Comparison of ENCODE assay signal across 1 cellular context in genomic region chr2:152175368-152176112, GRCh38.
A peak's percentile ranks its signal among the peaks of the same experiment; 100 is the strongest.
TF ChIP-seq lines count a peak whose summit lies in the region.

STAM2 (minus strand) TSS chr2:152175763; CDS start chr2:152175642, 121 bp downstream.

TF ChIP-seq in HepG2, 621 proteins besides CTCF, POLR2A, EP300 and RAD21 (continued from another document and continues in another):
- peak; percentile 97 for TF ChIP-seq ZNF816 (CRISPR knock-in tag; IDR thresholded peaks at IDR 0.05; ENCODE audit: borderline replicate concordance)
- TF ChIP-seq ZEB1 (IDR thresholded peaks at IDR 0.05; ENCODE audit: insufficient replicate concordance, low read depth) = no peak
- no peak for TF ChIP-seq ZKSCAN5 (CRISPR knock-in tag; IDR thresholded peaks at IDR 0.05)
- TF ChIP-seq MEIS1 (CRISPR knock-in tag; IDR thresholded peaks at IDR 0.05; ENCODE audit: borderline replicate concordance) = no peak
- no peak for TF ChIP-seq RARG (CRISPR knock-in tag; IDR thresholded peaks at IDR 0.05; ENCODE audit: low read depth)
- TF ChIP-seq TBX3 (IDR thresholded peaks at IDR 0.05; ENCODE audit: borderline replicate concordance) = no peak; the same call in 1 of the 2 replicates
- TF ChIP-seq, protein P1, sequence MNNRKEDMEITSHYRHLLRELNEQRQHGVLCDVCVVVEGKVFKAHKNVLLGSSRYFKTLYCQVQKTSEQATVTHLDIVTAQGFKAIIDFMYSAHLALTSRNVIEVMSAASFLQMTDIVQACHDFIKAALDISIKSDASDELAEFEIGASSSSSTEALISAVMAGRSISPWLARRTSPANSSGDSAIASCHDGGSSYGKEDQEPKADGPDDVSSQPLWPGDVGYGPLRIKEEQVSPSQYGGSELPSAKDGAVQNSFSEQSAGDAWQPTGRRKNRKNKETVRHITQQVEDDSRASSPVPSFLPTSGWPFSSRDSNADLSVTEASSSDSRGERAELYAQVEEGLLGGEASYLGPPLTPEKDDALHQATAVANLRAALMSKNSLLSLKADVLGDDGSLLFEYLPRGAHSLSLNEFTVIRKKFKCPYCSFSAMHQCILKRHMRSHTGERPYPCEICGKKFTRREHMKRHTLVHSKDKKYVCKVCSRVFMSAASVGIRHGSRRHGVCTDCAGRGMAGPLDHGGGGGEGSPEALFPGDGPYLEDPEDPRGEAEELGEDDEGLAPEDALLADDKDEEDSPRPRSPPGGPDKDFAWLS (CRISPR knock-in tag; IDR thresholded peaks at IDR 0.05; ENCODE audit: borderline replicate concordance) = no peak
- peak; percentile 77; the same call in 1 of the 2 replicates for TF ChIP-seq MED1 (CRISPR knock-in tag; IDR thresholded peaks at IDR 0.05)
- TF ChIP-seq HCFC1 (IDR thresholded peaks at IDR 0.05; ENCODE audit: low read depth, low read length) = no peak; the same call in none of the 2 replicates
- TF ChIP-seq CBX5 (CRISPR knock-in tag; IDR thresholded peaks at IDR 0.05; ENCODE audit: borderline replicate concordance) = peak; percentile 85
- TF ChIP-seq EEA1 (CRISPR knock-in tag; IDR thresholded peaks at IDR 0.05; ENCODE audit: borderline replicate concordance) = peak; percentile 85
- no peak for TF ChIP-seq ZNF879 (CRISPR knock-in tag; IDR thresholded peaks at IDR 0.05)
- TF ChIP-seq, protein P2, sequence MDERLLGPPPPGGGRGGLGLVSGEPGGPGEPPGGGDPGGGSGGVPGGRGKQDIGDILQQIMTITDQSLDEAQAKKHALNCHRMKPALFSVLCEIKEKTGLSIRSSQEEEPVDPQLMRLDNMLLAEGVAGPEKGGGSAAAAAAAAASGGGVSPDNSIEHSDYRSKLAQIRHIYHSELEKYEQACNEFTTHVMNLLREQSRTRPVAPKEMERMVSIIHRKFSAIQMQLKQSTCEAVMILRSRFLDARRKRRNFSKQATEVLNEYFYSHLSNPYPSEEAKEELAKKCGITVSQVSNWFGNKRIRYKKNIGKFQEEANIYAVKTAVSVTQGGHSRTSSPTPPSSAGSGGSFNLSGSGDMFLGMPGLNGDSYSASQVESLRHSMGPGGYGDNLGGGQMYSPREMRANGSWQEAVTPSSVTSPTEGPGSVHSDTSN (CRISPR knock-in tag; IDR thresholded peaks at IDR 0.05) = no peak
- TF ChIP-seq ZNF839 (CRISPR knock-in tag; IDR thresholded peaks at IDR 0.05; ENCODE audit: borderline replicate concordance) = peak; percentile 96; the same call in 1 of the 2 replicates
- TF ChIP-seq NCOR1 (IDR thresholded peaks at IDR 0.05; ENCODE audit: borderline replicate concordance, low read length) = peak; percentile 69; the same call in 1 of the 2 replicates
- TF ChIP-seq, protein P3, sequence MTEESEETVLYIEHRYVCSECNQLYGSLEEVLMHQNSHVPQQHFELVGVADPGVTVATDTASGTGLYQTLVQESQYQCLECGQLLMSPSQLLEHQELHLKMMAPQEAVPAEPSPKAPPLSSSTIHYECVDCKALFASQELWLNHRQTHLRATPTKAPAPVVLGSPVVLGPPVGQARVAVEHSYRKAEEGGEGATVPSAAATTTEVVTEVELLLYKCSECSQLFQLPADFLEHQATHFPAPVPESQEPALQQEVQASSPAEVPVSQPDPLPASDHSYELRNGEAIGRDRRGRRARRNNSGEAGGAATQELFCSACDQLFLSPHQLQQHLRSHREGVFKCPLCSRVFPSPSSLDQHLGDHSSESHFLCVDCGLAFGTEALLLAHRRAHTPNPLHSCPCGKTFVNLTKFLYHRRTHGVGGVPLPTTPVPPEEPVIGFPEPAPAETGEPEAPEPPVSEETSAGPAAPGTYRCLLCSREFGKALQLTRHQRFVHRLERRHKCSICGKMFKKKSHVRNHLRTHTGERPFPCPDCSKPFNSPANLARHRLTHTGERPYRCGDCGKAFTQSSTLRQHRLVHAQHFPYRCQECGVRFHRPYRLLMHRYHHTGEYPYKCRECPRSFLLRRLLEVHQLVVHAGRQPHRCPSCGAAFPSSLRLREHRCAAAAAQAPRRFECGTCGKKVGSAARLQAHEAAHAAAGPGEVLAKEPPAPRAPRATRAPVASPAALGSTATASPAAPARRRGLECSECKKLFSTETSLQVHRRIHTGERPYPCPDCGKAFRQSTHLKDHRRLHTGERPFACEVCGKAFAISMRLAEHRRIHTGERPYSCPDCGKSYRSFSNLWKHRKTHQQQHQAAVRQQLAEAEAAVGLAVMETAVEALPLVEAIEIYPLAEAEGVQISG (CRISPR knock-in tag; IDR thresholded peaks at IDR 0.05) = peak; percentile 92
- peak; percentile 77; the same call in 1 of the 2 replicates for TF ChIP-seq MXD4 (CRISPR knock-in tag; IDR thresholded peaks at IDR 0.05)
- no peak for TF ChIP-seq ZNF496 (CRISPR knock-in tag; IDR thresholded peaks at IDR 0.05; ENCODE audit: insufficient replicate concordance)
- TF ChIP-seq ZNF552 (CRISPR knock-in tag; IDR thresholded peaks at IDR 0.05; ENCODE audit: borderline replicate concordance) = peak; percentile 50; the same call in 1 of the 2 replicates
- TF ChIP-seq, protein P4, sequence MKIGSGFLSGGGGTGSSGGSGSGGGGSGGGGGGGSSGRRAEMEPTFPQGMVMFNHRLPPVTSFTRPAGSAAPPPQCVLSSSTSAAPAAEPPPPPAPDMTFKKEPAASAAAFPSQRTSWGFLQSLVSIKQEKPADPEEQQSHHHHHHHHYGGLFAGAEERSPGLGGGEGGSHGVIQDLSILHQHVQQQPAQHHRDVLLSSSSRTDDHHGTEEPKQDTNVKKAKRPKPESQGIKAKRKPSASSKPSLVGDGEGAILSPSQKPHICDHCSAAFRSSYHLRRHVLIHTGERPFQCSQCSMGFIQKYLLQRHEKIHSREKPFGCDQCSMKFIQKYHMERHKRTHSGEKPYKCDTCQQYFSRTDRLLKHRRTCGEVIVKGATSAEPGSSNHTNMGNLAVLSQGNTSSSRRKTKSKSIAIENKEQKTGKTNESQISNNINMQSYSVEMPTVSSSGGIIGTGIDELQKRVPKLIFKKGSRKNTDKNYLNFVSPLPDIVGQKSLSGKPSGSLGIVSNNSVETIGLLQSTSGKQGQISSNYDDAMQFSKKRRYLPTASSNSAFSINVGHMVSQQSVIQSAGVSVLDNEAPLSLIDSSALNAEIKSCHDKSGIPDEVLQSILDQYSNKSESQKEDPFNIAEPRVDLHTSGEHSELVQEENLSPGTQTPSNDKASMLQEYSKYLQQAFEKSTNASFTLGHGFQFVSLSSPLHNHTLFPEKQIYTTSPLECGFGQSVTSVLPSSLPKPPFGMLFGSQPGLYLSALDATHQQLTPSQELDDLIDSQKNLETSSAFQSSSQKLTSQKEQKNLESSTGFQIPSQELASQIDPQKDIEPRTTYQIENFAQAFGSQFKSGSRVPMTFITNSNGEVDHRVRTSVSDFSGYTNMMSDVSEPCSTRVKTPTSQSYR (CRISPR knock-in tag; IDR thresholded peaks at IDR 0.05; ENCODE audit: borderline replicate concordance) = no peak
- no peak; the same call in 1 of the 2 replicates for TF ChIP-seq ZHX1 (CRISPR knock-in tag; IDR thresholded peaks at IDR 0.05; ENCODE audit: low read depth)
- 0 out of 2 replicates have a peak, but pooled peaks have one; percentile 21 for TF ChIP-seq ZBTB21 (CRISPR knock-in tag; IDR thresholded peaks at IDR 0.05)
- peak; percentile 83 for TF ChIP-seq FOXK1 (CRISPR knock-in tag; IDR thresholded peaks at IDR 0.05; ENCODE audit: borderline replicate concordance, low read depth)
- no peak; the same call in 1 of the 2 replicates for TF ChIP-seq ARID2 (CRISPR knock-in tag; IDR thresholded peaks at IDR 0.05; ENCODE audit: borderline replicate concordance)
- TF ChIP-seq, protein P5, sequence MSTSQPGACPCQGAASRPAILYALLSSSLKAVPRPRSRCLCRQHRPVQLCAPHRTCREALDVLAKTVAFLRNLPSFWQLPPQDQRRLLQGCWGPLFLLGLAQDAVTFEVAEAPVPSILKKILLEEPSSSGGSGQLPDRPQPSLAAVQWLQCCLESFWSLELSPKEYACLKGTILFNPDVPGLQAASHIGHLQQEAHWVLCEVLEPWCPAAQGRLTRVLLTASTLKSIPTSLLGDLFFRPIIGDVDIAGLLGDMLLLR (CRISPR knock-in tag; IDR thresholded peaks at IDR 0.05) = peak; percentile 74; the same call in 1 of the 2 replicates
- TF ChIP-seq ZSCAN31 (CRISPR knock-in tag; IDR thresholded peaks at IDR 0.05; ENCODE audit: low read depth) = peak; percentile 93; the same call in 1 of the 2 replicates
- TF ChIP-seq ZNF7 (CRISPR knock-in tag; IDR thresholded peaks at IDR 0.05) = no peak
- TF ChIP-seq ZNF44 (CRISPR knock-in tag; IDR thresholded peaks at IDR 0.05) = peak; percentile 88; the same call in 1 of the 2 replicates
- TF ChIP-seq TOE1 (CRISPR knock-in tag; IDR thresholded peaks at IDR 0.05) = peak; percentile 77; the same call in 1 of the 2 replicates
- no peak; the same call in 1 of the 2 replicates for TF ChIP-seq SP5 (CRISPR knock-in tag; IDR thresholded peaks at IDR 0.05; ENCODE audit: borderline replicate concordance, low read depth)
- TF ChIP-seq ZNF101 (CRISPR knock-in tag; IDR thresholded peaks at IDR 0.05; ENCODE audit: borderline replicate concordance, low read depth) = no peak
- TF ChIP-seq NFE2 (CRISPR knock-in tag; IDR thresholded peaks at IDR 0.05) = no peak
- no peak for TF ChIP-seq ZNF609 (CRISPR knock-in tag; IDR thresholded peaks at IDR 0.05; ENCODE audit: borderline replicate concordance)
- TF ChIP-seq RBM39 (IDR thresholded peaks at IDR 0.05; ENCODE audit: low read depth, low read length, poor library complexity, severe bottlenecking) = peak; percentile 92
- TF ChIP-seq HNRNPUL1 (IDR thresholded peaks at IDR 0.05; ENCODE audit: low read depth, low read length) = peak; percentile 57; the same call in 1 of the 2 replicates
- TF ChIP-seq, protein P6, sequence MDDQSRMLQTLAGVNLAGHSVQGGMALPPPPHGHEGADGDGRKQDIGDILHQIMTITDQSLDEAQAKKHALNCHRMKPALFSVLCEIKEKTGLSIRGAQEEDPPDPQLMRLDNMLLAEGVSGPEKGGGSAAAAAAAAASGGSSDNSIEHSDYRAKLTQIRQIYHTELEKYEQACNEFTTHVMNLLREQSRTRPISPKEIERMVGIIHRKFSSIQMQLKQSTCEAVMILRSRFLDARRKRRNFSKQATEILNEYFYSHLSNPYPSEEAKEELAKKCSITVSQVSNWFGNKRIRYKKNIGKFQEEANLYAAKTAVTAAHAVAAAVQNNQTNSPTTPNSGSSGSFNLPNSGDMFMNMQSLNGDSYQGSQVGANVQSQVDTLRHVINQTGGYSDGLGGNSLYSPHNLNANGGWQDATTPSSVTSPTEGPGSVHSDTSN (CRISPR knock-in tag; IDR thresholded peaks at IDR 0.05; ENCODE audit: borderline replicate concordance) = peak; percentile 75; the same call in 1 of the 2 replicates
- no peak for TF ChIP-seq SYNCRIP (IDR thresholded peaks at IDR 0.05; ENCODE audit: insufficient read depth, low read depth, low read length)
- TF ChIP-seq, protein P7, sequence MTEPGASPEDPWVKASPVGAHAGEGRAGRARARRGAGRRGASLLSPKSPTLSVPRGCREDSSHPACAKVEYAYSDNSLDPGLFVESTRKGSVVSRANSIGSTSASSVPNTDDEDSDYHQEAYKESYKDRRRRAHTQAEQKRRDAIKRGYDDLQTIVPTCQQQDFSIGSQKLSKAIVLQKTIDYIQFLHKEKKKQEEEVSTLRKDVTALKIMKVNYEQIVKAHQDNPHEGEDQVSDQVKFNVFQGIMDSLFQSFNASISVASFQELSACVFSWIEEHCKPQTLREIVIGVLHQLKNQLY (CRISPR knock-in tag; IDR thresholded peaks at IDR 0.05) = no peak
- peak; percentile 98 for TF ChIP-seq HDAC6 (IDR thresholded peaks at IDR 0.05; ENCODE audit: low read depth, low read length)
- no peak; the same call in 1 of the 2 replicates for TF ChIP-seq MIXL1 (CRISPR knock-in tag; IDR thresholded peaks at IDR 0.05)
